In the genomic region with DNA sequence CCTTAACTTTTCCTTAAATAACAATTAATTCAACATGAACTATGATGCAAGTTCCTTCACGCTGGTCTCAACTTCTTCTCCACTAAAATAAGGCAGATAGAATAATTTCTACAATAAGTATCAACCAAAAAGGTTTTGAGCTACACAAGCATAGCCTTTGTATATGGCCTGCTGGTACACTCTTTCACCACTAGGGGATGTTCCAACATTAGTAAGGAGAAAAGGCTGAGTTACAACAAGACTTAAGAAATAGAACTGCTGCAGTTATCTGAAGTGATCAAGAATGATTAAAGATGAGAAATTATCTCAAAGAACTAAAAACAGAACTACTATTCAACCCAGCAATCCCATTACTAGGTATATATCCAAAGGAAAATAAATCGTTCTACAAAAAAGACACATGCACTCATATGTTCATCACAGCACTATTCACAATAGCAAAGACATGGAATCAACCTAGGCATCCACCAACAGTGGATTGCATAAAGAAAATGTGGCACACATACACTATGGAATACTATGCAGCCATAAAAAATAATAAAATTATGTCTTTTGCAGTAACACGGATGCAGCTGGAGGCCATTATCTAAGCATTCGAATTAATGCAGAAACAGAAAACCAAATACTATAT, we compare ENCODE assay signal across 8 cellular contexts. TPM values are rescaled to one million over a fixed set of nuclear protein-coding genes. Genes with fewer than 3 reads are reported as not detected.
DNase-seq lines count a peak whose midpoint lies in the region; ATAC-seq and TF ChIP-seq lines count a peak whose summit lies in the region.

No MANE protein-coding gene starts in this region.

- H3K27ac Mint-ChIP-seq in activated T-helper 1 cell treated with anti-CD3 and anti-CD28 coated beads, Interleukin-12 subunit alpha, Interleukin-12 subunit beta, Interleukin-2, Interleukin-4 antibody, amounts not matched to agents 30 ng/mL and 10 ng/mL and 1 ng/mL, durations not matched to agents 14 hours and 24 hours and 36 hours: no peak overlapping the region

- peaks cover 60% of the 10 kb centered on the region for H3K4me1 ChIP-seq in left ventricle myocardium inferior

- no peak overlapping the region for H3K4me3 ChIP-seq in GM12875 (ENCODE audit: low read depth, low read length)
- H3K4me3 ChIP-seq in left ventricle myocardium inferior: no peak overlapping the region
- H3K4me3 ChIP-seq in skeletal muscle cell (ENCODE audit: low read depth, low read length): no peak overlapping the region

- H3K27ac ChIP-seq in left ventricle myocardium inferior (replicated peaks): no peak overlapping the region

- intact Hi-C loops in activated T-helper 1 cell treated with anti-CD3 and anti-CD28 coated beads, Interleukin-12 subunit alpha, Interleukin-12 subunit beta, Interleukin-2, Interleukin-4 antibody, amounts not matched to agents 30 ng/mL and 10 ng/mL and 1 ng/mL, durations not matched to agents 14 hours and 24 hours and 36 hours (cut with micrococcal nuclease): loop anchor here (1.0 to 5.0 kb wide), 4 partner anchors 9 to 140 kb away; no protein-coding TSS in a partner anchor
- intact Hi-C loops in left ventricle myocardium inferior (cut with micrococcal nuclease): loop anchor here (5.0 kb wide), 2 partner anchors 100 to 120 kb away; no protein-coding TSS in a partner anchor

- TF ChIP-seq CTCF in GM12875 (IDR thresholded peaks at IDR 0.05; ENCODE audit: borderline replicate concordance, insufficient read depth, low read depth, low read length) (peak; percentile 89), left ventricle myocardium inferior (IDR thresholded peaks at IDR 0.05; ENCODE audit: borderline replicate concordance) (peak; percentile 98)

- ATAC-seq in HG02973 (IDR thresholded peaks at IDR 0.05; ENCODE audit: unreplicated experiment) (peak; percentile 73), HG03457 (IDR thresholded peaks at IDR 0.05; ENCODE audit: unreplicated experiment) (no peak)

- H3K27me3 Mint-ChIP-seq in activated T-helper 1 cell treated with anti-CD3 and anti-CD28 coated beads, Interleukin-12 subunit alpha, Interleukin-12 subunit beta, Interleukin-2, Interleukin-4 antibody, amounts not matched to agents 30 ng/mL and 10 ng/mL and 1 ng/mL, durations not matched to agents 14 hours and 24 hours and 36 hours (ENCODE audit: insufficient read depth): no peaks in the 10 kb centered on the region

- H3K9me3 Mint-ChIP-seq in activated T-helper 1 cell treated with anti-CD3 and anti-CD28 coated beads, Interleukin-12 subunit alpha, Interleukin-12 subunit beta, Interleukin-2, Interleukin-4 antibody, amounts not matched to agents 30 ng/mL and 10 ng/mL and 1 ng/mL, durations not matched to agents 14 hours and 24 hours and 36 hours: no peaks in the 10 kb centered on the region

- H3K9me3 ChIP-seq in left ventricle myocardium inferior (replicated peaks): no peaks in the 10 kb centered on the region

- H3K4me3 Mint-ChIP-seq in activated T-helper 1 cell treated with anti-CD3 and anti-CD28 coated beads, Interleukin-12 subunit alpha, Interleukin-12 subunit beta, Interleukin-2, Interleukin-4 antibody, amounts not matched to agents 30 ng/mL and 10 ng/mL and 1 ng/mL, durations not matched to agents 14 hours and 24 hours and 36 hours: no peak overlapping the region

- H3K36me3 Mint-ChIP-seq in activated T-helper 1 cell treated with anti-CD3 and anti-CD28 coated beads, Interleukin-12 subunit alpha, Interleukin-12 subunit beta, Interleukin-2, Interleukin-4 antibody, amounts not matched to agents 30 ng/mL and 10 ng/mL and 1 ng/mL, durations not matched to agents 14 hours and 24 hours and 36 hours (ENCODE audit: low read depth): no peaks in the 10 kb centered on the region

- no peaks in the 10 kb centered on the region for H3K27me3 ChIP-seq in left ventricle myocardium inferior (ENCODE audit: low read depth)

- DNase-seq in AG20443 (ENCODE audit: low spot score) (peak; percentile 48), NCI-H2171 (lab: John Stamatoyannopoulos, UW) (peak; percentile 23), left ventricle myocardium inferior (no peak), skeletal muscle cell (ENCODE audit: low read depth) (peak; percentile 56)
- peak; percentile 16 for DNase-seq in activated T-helper 1 cell treated with anti-CD3 and anti-CD28 coated beads, Interleukin-12 subunit alpha, Interleukin-12 subunit beta, Interleukin-2, Interleukin-4 antibody, amounts not matched to agents 30 ng/mL and 10 ng/mL and 1 ng/mL, durations not matched to agents 14 hours and 24 hours and 36 hours (ENCODE audit: low spot score)

- H3K4me1 Mint-ChIP-seq in activated T-helper 1 cell treated with anti-CD3 and anti-CD28 coated beads, Interleukin-12 subunit alpha, Interleukin-12 subunit beta, Interleukin-2, Interleukin-4 antibody, amounts not matched to agents 30 ng/mL and 10 ng/mL and 1 ng/mL, durations not matched to agents 14 hours and 24 hours and 36 hours (ENCODE audit: low read depth): peaks cover 12% of the 10 kb centered on the region

- H3K36me3 ChIP-seq in left ventricle myocardium inferior: no peaks in the 10 kb centered on the region

RNA-seq across cellular contexts. Expression of a gene that starts 14.4 kb away (rescaled TPM):
- 198 and 206 TPM in 2 replicates for total RNA-seq in activated T-helper 1 cell treated with anti-CD3 and anti-CD28 coated beads, Interleukin-12 subunit alpha, Interleukin-12 subunit beta, Interleukin-2, Interleukin-4 antibody, amounts not matched to agents 30 ng/mL and 10 ng/mL and 1 ng/mL, durations not matched to agents 14 hours and 24 hours and 36 hours
- 99.2 TPM for total RNA-seq in left ventricle myocardium inferior
